In the genomic region with DNA sequence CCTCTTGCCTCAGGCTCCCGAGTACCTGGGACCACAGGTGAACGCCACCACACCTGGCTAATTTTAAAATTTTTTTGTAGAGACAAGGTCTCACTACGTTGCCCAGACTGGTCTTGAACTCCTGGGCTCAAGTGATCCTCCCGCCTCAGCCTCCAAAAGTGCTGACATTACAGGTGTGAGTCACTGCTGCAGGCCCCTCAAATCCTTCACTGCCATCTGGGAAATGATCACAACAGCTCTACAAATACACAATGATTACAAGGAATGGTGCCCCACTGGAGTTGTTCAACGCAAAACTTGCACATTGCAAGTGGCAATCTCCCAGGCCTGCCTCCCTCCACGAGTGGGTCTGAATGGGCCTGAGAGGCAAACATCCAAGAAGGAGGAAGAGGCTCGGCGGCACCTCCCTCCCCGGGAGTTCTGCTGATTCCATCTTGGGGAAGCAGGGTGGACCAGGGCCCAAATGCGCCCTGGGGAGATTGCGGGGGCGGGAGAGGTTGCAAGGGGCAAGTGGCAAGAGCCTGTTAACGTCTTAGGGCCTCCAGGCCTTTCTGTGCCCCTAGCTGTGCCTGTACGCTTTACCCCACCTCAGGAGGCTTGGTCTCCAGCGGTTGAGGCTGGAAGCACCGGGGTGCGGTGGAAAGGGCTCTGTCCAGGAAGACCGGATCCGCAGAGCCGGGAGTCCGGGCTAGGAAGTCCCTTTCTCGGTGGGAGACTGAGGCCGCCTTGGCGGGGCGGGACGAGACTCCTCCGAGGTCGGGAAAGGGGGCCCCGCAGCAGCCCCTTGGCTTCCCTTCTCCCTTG, we compare ENCODE assay signal across 1 cellular context.
TF ChIP-seq lines count a peak whose summit lies in the region.

No MANE protein-coding gene starts in this region.

TF ChIP-seq in HepG2, 621 proteins besides CTCF, POLR2A, EP300 and RAD21 (continues in another document):
- TF ChIP-seq MEIS2 (CRISPR knock-in tag; IDR thresholded peaks at IDR 0.05): no peak
- 0 out of 2 replicates have a peak, but pooled peaks have one; percentile 17 for TF ChIP-seq ZNF768 (CRISPR knock-in tag; IDR thresholded peaks at IDR 0.05)
- TF ChIP-seq ZNF781 (CRISPR knock-in tag; IDR thresholded peaks at IDR 0.05; ENCODE audit: borderline replicate concordance, not compliant biosample characterization): no peak
- TF ChIP-seq, protein P1, sequence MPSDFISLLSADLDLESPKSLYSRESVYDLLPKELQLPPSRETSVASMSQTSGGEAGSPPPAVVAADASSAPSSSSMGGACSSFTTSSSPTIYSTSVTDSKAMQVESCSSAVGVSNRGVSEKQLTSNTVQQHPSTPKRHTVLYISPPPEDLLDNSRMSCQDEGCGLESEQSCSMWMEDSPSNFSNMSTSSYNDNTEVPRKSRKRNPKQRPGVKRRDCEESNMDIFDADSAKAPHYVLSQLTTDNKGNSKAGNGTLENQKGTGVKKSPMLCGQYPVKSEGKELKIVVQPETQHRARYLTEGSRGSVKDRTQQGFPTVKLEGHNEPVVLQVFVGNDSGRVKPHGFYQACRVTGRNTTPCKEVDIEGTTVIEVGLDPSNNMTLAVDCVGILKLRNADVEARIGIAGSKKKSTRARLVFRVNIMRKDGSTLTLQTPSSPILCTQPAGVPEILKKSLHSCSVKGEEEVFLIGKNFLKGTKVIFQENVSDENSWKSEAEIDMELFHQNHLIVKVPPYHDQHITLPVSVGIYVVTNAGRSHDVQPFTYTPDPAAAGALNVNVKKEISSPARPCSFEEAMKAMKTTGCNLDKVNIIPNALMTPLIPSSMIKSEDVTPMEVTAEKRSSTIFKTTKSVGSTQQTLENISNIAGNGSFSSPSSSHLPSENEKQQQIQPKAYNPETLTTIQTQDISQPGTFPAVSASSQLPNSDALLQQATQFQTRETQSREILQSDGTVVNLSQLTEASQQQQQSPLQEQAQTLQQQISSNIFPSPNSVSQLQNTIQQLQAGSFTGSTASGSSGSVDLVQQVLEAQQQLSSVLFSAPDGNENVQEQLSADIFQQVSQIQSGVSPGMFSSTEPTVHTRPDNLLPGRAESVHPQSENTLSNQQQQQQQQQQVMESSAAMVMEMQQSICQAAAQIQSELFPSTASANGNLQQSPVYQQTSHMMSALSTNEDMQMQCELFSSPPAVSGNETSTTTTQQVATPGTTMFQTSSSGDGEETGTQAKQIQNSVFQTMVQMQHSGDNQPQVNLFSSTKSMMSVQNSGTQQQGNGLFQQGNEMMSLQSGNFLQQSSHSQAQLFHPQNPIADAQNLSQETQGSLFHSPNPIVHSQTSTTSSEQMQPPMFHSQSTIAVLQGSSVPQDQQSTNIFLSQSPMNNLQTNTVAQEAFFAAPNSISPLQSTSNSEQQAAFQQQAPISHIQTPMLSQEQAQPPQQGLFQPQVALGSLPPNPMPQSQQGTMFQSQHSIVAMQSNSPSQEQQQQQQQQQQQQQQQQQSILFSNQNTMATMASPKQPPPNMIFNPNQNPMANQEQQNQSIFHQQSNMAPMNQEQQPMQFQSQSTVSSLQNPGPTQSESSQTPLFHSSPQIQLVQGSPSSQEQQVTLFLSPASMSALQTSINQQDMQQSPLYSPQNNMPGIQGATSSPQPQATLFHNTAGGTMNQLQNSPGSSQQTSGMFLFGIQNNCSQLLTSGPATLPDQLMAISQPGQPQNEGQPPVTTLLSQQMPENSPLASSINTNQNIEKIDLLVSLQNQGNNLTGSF (CRISPR knock-in tag; IDR thresholded peaks at IDR 0.05): no peak
- TF ChIP-seq TCF12 (IDR thresholded peaks at IDR 0.05): no peak
- no peak for TF ChIP-seq TCF12 (CRISPR knock-in tag; IDR thresholded peaks at IDR 0.05)
- no peak for TF ChIP-seq FOXJ3 (CRISPR knock-in tag; IDR thresholded peaks at IDR 0.05; ENCODE audit: borderline replicate concordance)
- TF ChIP-seq RCOR2 (CRISPR knock-in tag; IDR thresholded peaks at IDR 0.05): no peak
- TF ChIP-seq, protein P2, sequence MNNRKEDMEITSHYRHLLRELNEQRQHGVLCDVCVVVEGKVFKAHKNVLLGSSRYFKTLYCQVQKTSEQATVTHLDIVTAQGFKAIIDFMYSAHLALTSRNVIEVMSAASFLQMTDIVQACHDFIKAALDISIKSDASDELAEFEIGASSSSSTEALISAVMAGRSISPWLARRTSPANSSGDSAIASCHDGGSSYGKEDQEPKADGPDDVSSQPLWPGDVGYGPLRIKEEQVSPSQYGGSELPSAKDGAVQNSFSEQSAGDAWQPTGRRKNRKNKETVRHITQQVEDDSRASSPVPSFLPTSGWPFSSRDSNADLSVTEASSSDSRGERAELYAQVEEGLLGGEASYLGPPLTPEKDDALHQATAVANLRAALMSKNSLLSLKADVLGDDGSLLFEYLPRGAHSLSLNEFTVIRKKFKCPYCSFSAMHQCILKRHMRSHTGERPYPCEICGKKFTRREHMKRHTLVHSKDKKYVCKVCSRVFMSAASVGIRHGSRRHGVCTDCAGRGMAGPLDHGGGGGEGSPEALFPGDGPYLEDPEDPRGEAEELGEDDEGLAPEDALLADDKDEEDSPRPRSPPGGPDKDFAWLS (CRISPR knock-in tag; IDR thresholded peaks at IDR 0.05; ENCODE audit: borderline replicate concordance): no peak
- TF ChIP-seq, protein P3, sequence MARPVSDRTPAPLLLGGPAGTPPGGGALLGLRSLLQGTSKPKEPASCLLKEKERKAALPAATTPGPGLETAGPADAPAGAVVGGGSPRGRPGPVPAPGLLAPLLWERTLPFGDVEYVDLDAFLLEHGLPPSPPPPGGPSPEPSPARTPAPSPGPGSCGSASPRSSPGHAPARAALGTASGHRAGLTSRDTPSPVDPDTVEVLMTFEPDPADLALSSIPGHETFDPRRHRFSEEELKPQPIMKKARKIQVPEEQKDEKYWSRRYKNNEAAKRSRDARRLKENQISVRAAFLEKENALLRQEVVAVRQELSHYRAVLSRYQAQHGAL (CRISPR knock-in tag; IDR thresholded peaks at IDR 0.05; ENCODE audit: not compliant biosample characterization): no peak
- peak; percentile 12; the same call in 1 of the 2 replicates for TF ChIP-seq HDAC2 (CRISPR knock-in tag; IDR thresholded peaks at IDR 0.05)
- no peak for TF ChIP-seq ZFP37 (CRISPR knock-in tag; IDR thresholded peaks at IDR 0.05; ENCODE audit: borderline replicate concordance)
- no peak for TF ChIP-seq POLR2G (IDR thresholded peaks at IDR 0.05; ENCODE audit: low read depth, low read length)
- TF ChIP-seq XBP1 (CRISPR knock-in tag; IDR thresholded peaks at IDR 0.05): no peak
- TF ChIP-seq KDM3A (CRISPR knock-in tag; IDR thresholded peaks at IDR 0.05; ENCODE audit: low read depth): 0 out of 2 replicates have a peak, but pooled peaks have one; percentile 46
- TF ChIP-seq ZSCAN12 (CRISPR knock-in tag; IDR thresholded peaks at IDR 0.05): no peak
- no peak for TF ChIP-seq NR2F2 (IDR thresholded peaks at IDR 0.05; ENCODE audit: borderline replicate concordance, low read depth)
- no peak for TF ChIP-seq SKI (IDR thresholded peaks at IDR 0.05; ENCODE audit: partially characterized antibody)
- TF ChIP-seq ZNF160 (CRISPR knock-in tag; IDR thresholded peaks at IDR 0.05): no peak
- TF ChIP-seq, protein P4, sequence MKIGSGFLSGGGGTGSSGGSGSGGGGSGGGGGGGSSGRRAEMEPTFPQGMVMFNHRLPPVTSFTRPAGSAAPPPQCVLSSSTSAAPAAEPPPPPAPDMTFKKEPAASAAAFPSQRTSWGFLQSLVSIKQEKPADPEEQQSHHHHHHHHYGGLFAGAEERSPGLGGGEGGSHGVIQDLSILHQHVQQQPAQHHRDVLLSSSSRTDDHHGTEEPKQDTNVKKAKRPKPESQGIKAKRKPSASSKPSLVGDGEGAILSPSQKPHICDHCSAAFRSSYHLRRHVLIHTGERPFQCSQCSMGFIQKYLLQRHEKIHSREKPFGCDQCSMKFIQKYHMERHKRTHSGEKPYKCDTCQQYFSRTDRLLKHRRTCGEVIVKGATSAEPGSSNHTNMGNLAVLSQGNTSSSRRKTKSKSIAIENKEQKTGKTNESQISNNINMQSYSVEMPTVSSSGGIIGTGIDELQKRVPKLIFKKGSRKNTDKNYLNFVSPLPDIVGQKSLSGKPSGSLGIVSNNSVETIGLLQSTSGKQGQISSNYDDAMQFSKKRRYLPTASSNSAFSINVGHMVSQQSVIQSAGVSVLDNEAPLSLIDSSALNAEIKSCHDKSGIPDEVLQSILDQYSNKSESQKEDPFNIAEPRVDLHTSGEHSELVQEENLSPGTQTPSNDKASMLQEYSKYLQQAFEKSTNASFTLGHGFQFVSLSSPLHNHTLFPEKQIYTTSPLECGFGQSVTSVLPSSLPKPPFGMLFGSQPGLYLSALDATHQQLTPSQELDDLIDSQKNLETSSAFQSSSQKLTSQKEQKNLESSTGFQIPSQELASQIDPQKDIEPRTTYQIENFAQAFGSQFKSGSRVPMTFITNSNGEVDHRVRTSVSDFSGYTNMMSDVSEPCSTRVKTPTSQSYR (CRISPR knock-in tag; IDR thresholded peaks at IDR 0.05; ENCODE audit: borderline replicate concordance): no peak
- no peak for TF ChIP-seq ZBTB20 (CRISPR knock-in tag; IDR thresholded peaks at IDR 0.05; ENCODE audit: borderline replicate concordance, low read depth)
- TF ChIP-seq MIER3 (CRISPR knock-in tag; IDR thresholded peaks at IDR 0.05; ENCODE audit: borderline replicate concordance): no peak
- no peak for TF ChIP-seq ZSCAN29 (CRISPR knock-in tag; conservative IDR thresholded peaks at IDR 0.05)
- TF ChIP-seq, protein P5, sequence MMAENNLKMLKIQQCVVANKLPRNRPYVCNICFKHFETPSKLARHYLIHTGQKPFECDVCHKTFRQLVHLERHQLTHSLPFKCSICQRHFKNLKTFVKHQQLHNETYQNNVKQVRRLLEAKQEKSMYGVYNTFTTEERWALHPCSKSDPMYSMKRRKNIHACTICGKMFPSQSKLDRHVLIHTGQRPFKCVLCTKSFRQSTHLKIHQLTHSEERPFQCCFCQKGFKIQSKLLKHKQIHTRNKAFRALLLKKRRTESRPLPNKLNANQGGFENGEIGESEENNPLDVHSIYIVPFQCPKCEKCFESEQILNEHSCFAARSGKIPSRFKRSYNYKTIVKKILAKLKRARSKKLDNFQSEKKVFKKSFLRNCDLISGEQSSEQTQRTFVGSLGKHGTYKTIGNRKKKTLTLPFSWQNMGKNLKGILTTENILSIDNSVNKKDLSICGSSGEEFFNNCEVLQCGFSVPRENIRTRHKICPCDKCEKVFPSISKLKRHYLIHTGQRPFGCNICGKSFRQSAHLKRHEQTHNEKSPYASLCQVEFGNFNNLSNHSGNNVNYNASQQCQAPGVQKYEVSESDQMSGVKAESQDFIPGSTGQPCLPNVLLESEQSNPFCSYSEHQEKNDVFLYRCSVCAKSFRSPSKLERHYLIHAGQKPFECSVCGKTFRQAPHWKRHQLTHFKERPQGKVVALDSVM (CRISPR knock-in tag; IDR thresholded peaks at IDR 0.05): peak; percentile 39
- no peak for TF ChIP-seq HES4 (CRISPR knock-in tag; IDR thresholded peaks at IDR 0.05; ENCODE audit: borderline replicate concordance)
- TF ChIP-seq MAFG (CRISPR knock-in tag; IDR thresholded peaks at IDR 0.05): no peak
- TF ChIP-seq, protein P6, sequence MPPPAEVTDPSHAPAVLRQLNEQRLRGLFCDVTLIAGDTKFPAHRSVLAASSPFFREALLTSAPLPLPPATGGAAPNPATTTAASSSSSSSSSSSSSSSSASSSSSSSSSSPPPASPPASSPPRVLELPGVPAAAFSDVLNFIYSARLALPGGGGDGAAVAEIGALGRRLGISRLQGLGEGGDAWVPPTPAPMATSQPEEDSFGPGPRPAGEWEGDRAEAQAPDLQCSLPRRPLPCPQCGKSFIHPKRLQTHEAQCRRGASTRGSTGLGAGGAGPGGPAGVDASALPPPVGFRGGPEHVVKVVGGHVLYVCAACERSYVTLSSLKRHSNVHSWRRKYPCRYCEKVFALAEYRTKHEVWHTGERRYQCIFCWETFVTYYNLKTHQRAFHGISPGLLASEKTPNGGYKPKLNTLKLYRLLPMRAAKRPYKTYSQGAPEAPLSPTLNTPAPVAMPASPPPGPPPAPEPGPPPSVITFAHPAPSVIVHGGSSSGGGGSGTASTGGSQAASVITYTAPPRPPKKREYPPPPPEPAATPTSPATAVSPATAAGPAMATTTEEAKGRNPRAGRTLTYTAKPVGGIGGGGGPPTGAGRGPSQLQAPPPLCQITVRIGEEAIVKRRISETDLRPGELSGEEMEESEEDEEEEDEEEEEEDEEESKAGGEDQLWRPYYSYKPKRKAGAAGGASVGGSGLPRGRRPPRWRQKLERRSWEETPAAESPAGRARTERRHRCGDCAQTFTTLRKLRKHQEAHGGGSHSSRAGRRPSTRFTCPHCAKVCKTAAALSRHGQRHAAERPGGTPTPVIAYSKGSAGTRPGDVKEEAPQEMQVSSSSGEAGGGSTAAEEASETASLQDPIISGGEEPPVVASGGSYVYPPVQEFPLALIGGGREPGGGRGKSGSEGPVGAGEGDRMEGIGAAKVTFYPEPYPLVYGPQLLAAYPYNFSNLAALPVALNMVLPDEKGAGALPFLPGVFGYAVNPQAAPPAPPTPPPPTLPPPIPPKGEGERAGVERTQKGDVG (CRISPR knock-in tag; IDR thresholded peaks at IDR 0.05; ENCODE audit: borderline replicate concordance): no peak
- TF ChIP-seq, protein P7, sequence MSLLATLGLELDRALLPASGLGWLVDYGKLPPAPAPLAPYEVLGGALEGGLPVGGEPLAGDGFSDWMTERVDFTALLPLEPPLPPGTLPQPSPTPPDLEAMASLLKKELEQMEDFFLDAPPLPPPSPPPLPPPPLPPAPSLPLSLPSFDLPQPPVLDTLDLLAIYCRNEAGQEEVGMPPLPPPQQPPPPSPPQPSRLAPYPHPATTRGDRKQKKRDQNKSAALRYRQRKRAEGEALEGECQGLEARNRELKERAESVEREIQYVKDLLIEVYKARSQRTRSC (CRISPR knock-in tag; IDR thresholded peaks at IDR 0.05; ENCODE audit: low read depth): no peak
- TF ChIP-seq REXO4 (CRISPR knock-in tag; IDR thresholded peaks at IDR 0.05; ENCODE audit: borderline replicate concordance): no peak
- no peak for TF ChIP-seq ZBTB7A (CRISPR knock-in tag; IDR thresholded peaks at IDR 0.05)
- no peak for TF ChIP-seq KAT2B (IDR thresholded peaks at IDR 0.05; ENCODE audit: borderline replicate concordance, low read depth, low read length)
- 0 out of 2 replicates have a peak, but pooled peaks have one; percentile 17 for TF ChIP-seq ZBTB7B (CRISPR knock-in tag; IDR thresholded peaks at IDR 0.05)
- TF ChIP-seq MTF1 (CRISPR knock-in tag; IDR thresholded peaks at IDR 0.05): no peak
- TF ChIP-seq SOX5 (CRISPR knock-in tag; IDR thresholded peaks at IDR 0.05; ENCODE audit: borderline replicate concordance): no peak
- no peak for TF ChIP-seq ZNF264 (CRISPR knock-in tag; IDR thresholded peaks at IDR 0.05)
- 0 out of 2 replicates have a peak, but pooled peaks have one; percentile 21 for TF ChIP-seq KDM2A (CRISPR knock-in tag; IDR thresholded peaks at IDR 0.05; ENCODE audit: borderline replicate concordance, low read depth)
- no peak for TF ChIP-seq RARG (CRISPR knock-in tag; IDR thresholded peaks at IDR 0.05; ENCODE audit: low read depth)
